ENCODE assay signal across 1 cellular context in the genomic region with DNA sequence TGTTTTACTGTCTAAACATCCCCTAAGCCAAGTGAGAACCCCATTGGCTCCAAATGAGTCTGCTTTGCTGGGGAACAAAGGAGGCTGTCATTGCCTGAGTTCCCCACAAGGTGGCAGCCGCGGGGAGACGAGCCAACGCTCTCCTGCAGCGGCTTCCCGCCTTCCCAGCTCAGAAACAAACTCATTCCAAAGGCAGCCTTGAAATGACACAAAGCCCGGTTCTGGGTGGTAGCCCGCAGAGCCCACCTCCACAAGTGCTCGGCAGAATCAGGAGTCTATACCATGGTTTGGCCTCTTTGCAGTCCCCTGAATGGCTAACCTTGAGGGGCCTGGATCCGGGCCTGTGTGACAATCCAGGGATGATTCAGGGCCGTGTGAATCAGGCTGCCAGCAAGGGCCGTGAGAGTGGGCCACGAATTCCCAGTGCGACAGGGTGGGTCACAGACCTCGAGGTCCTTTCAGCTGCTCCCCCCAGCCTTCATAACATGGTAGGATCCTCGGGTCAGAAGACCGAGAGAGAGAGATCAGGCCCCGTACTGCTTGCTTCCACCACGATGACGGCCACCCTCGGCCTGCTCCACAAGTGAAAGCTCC.
TF ChIP-seq lines count a peak whose summit lies in the region.

No MANE protein-coding gene starts in this region.

TF ChIP-seq in SK-N-SH treated with all-trans-retinoic acid at 6 μM for 48 hours, 23 proteins besides CTCF, POLR2A, EP300 and RAD21 (continued from another document):
- TF ChIP-seq, protein P1, sequence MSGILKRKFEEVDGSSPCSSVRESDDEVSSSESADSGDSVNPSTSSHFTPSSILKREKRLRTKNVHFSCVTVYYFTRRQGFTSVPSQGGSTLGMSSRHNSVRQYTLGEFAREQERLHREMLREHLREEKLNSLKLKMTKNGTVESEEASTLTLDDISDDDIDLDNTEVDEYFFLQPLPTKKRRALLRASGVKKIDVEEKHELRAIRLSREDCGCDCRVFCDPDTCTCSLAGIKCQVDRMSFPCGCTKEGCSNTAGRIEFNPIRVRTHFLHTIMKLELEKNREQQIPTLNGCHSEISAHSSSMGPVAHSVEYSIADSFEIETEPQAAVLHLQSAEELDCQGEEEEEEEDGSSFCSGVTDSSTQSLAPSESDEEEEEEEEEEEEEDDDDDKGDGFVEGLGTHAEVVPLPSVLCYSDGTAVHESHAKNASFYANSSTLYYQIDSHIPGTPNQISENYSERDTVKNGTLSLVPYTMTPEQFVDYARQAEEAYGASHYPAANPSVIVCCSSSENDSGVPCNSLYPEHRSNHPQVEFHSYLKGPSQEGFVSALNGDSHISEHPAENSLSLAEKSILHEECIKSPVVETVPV (CRISPR knock-in tag; IDR thresholded peaks at IDR 0.05), result no peak
- no peak for TF ChIP-seq PPARA (CRISPR knock-in tag; IDR thresholded peaks at IDR 0.05; ENCODE audit: borderline replicate concordance)
- TF ChIP-seq RARB (CRISPR knock-in tag; IDR thresholded peaks at IDR 0.05), result no peak
- TF ChIP-seq, protein P2, sequence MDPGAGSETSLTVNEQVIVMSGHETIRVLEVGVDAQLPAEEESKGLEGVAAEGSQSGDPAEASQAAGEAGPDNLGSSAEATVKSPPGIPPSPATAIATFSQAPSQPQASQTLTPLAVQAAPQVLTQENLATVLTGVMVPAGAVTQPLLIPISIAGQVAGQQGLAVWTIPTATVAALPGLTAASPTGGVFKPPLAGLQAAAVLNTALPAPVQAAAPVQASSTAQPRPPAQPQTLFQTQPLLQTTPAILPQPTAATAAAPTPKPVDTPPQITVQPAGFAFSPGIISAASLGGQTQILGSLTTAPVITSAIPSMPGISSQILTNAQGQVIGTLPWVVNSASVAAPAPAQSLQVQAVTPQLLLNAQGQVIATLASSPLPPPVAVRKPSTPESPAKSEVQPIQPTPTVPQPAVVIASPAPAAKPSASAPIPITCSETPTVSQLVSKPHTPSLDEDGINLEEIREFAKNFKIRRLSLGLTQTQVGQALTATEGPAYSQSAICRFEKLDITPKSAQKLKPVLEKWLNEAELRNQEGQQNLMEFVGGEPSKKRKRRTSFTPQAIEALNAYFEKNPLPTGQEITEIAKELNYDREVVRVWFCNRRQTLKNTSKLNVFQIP (CRISPR knock-in tag; IDR thresholded peaks at IDR 0.05; ENCODE audit: borderline replicate concordance, low read depth), result no peak
- TF ChIP-seq SNAI2 (CRISPR knock-in tag; IDR thresholded peaks at IDR 0.05), result no peak
